In genomic region chr1:245829194-245829593, GRCh38 we compare ENCODE assay signal across 26 cellular contexts.
"Had no signal": no experiment of that assay in that cellular context is flagged by ENCODE, and none has a peak within 500 bp of the region (broad histone marks: within the 10 kb centered on the region; RNA-seq: fewer than 3 reads in every experiment).

No MANE protein-coding gene starts in this region.

- H3K9me3 ChIP-seq: gastroesophageal sphincter, heart left ventricle, sigmoid colon, testis, vagina had no signal

- H3K27me3 Mint-ChIP-seq: activated CD4-positive, alpha-beta T cell treated with anti-CD3 and anti-CD28 coated beads, Interleukin-2, amount 10 ng/mL, durations not matched to agents 24 days and 14 days; activated CD8-positive, alpha-beta T cell treated with anti-CD3 and anti-CD28 coated beads for 36 hours; activated naive CD8-positive, alpha-beta T cell treated with anti-CD3 and anti-CD28 coated beads, Interleukin-2, amount 50 U/mL, for 24 hours; progenitor cell of endocrine pancreas had no signal

- DNase-seq: activated CD4-positive, alpha-beta T cell treated with anti-CD3 and anti-CD28 coated beads, Interleukin-2, amount 10 ng/mL, durations not matched to agents 24 days and 14 days; activated CD8-positive, alpha-beta T cell treated with anti-CD3 and anti-CD28 coated beads for 36 hours; activated gamma-delta T cell; activated naive CD4-positive, alpha-beta T cell treated with anti-CD3 and anti-CD28 coated beads, Interleukin-2, amount 50 U/mL, for 16 hours; activated naive CD8-positive, alpha-beta T cell treated with anti-CD3 and anti-CD28 coated beads, Interleukin-2, amount 50 U/mL, for 24 hours; cerebellar nuclear complex; endodermal cell; heart left ventricle; left ventricle myocardium superior; mammary epithelial cell; midbrain; natural killer cell; retina; sigmoid colon; stimulated activated CD4-positive, alpha-beta T cell treated with anti-CD3 and anti-CD28 coated beads, Interleukin-15, amount 100 ng/mL, for 24 hours; stimulated activated CD8-positive, alpha-beta memory T cell treated with anti-CD3 and anti-CD28 coated beads, Interleukin-4, amount 100 ng/mL, for 48 hours; stimulated activated naive CD4-positive, alpha-beta T cell; testis; trophoblast cell had no signal

- H3K27ac Mint-ChIP-seq: activated CD4-positive, alpha-beta T cell treated with anti-CD3 and anti-CD28 coated beads, Interleukin-2, amount 10 ng/mL, durations not matched to agents 24 days and 14 days; activated CD8-positive, alpha-beta T cell treated with anti-CD3 and anti-CD28 coated beads for 36 hours; activated naive CD8-positive, alpha-beta T cell treated with anti-CD3 and anti-CD28 coated beads, Interleukin-2, amount 50 U/mL, for 24 hours; activated T-helper 1 cell treated with anti-CD3 and anti-CD28 coated beads, Interleukin-12 subunit alpha, Interleukin-12 subunit beta, Interleukin-2, Interleukin-4 antibody, amounts not matched to agents 30 ng/mL and 10 ng/mL and 1 ng/mL, durations not matched to agents 14 hours and 24 hours and 36 hours; endodermal cell; natural killer cell; progenitor cell of endocrine pancreas had no signal

- H3K4me2 ChIP-seq: smooth muscle cell had no signal

- H3K27ac ChIP-seq: coronary artery, gastroesophageal sphincter, heart left ventricle, sigmoid colon, testis, vagina had no signal

- H3K4me1 ChIP-seq: gastroesophageal sphincter, testis, vagina had no signal

- H3K4me1 Mint-ChIP-seq: activated CD4-positive, alpha-beta T cell treated with anti-CD3 and anti-CD28 coated beads, Interleukin-2, amount 10 ng/mL, durations not matched to agents 24 days and 14 days; activated naive CD8-positive, alpha-beta T cell treated with anti-CD3 and anti-CD28 coated beads, Interleukin-2, amount 50 U/mL, for 24 hours; endodermal cell; natural killer cell had no signal

- H3K36me3 ChIP-seq: gastroesophageal sphincter, heart left ventricle, sigmoid colon, vagina had no signal

- H3K36me3 Mint-ChIP-seq: natural killer cell had no signal

- H3K4me3 ChIP-seq: coronary artery, gastroesophageal sphincter, heart left ventricle, sigmoid colon, smooth muscle cell, testis, vagina had no signal

- H3K9me3 Mint-ChIP-seq: activated CD4-positive, alpha-beta T cell treated with anti-CD3 and anti-CD28 coated beads, Interleukin-2, amount 10 ng/mL, durations not matched to agents 24 days and 14 days; activated T-helper 1 cell treated with anti-CD3 and anti-CD28 coated beads, Interleukin-12 subunit alpha, Interleukin-12 subunit beta, Interleukin-2, Interleukin-4 antibody, amounts not matched to agents 30 ng/mL and 10 ng/mL and 1 ng/mL, durations not matched to agents 14 hours and 24 hours and 36 hours; endodermal cell; natural killer cell had no signal

- ATAC-seq: activated CD4-positive, CD25-positive, alpha-beta regulatory T cell treated with anti-CD3 and anti-CD28 coated beads, Interleukin-2, amount 50 U/mL, for 24 hours; activated CD8-positive, alpha-beta T cell treated with anti-CD3 and anti-CD28 coated beads for 36 hours; activated naive CD8-positive, alpha-beta T cell treated with anti-CD3 and anti-CD28 coated beads, Interleukin-2, amount 50 U/mL, for 24 hours; gastroesophageal sphincter; heart left ventricle; left ventricle myocardium superior; natural killer cell had no signal

- H3K4me3 Mint-ChIP-seq: activated CD4-positive, alpha-beta T cell treated with anti-CD3 and anti-CD28 coated beads, Interleukin-2, amount 10 ng/mL, durations not matched to agents 24 days and 14 days; activated CD8-positive, alpha-beta T cell treated with anti-CD3 and anti-CD28 coated beads for 36 hours; activated naive CD8-positive, alpha-beta T cell treated with anti-CD3 and anti-CD28 coated beads, Interleukin-2, amount 50 U/mL, for 24 hours; activated T-helper 1 cell treated with anti-CD3 and anti-CD28 coated beads, Interleukin-12 subunit alpha, Interleukin-12 subunit beta, Interleukin-2, Interleukin-4 antibody, amounts not matched to agents 30 ng/mL and 10 ng/mL and 1 ng/mL, durations not matched to agents 14 hours and 24 hours and 36 hours; endodermal cell; natural killer cell had no signal

- H3K27me3 ChIP-seq: gastroesophageal sphincter, heart left ventricle, sigmoid colon, testis, vagina had no signal
